Comparison of ENCODE assay signal across 12 cellular contexts in the genomic region with DNA sequence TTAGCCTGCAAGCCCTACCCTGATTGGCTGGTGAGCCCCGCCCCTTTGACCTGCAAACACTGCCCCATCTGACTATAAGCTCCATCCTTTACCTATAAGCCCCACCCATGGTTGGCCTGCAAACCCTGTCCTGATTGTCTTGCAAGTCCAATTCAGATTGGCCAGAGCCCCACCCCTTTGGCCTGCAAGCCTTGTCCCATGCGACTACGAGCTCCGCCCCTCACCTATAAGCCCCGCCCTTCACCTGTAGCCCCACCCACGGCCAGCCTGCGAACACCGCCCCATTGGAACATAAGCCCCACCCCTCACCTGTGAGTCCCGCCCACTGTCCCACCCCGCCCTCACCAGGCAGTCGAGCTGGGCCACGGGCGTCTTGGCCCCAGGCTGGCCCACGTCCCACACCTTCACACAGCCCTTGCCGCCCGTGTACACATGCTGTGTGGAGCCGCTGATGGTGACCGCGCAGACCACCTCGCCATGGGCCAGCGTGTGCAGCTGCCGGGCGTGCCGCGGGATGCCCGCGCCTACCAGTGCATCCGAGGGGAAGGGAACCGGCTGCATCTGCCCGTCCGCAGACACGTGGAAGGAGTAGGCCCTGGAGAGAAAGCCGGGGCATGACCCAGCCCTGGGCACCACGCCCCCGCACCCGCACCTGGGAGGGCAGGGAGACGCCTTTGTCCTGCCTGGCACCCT. TPM values are rescaled to one million over a fixed set of nuclear protein-coding genes. Genes with fewer than 3 reads are reported as not detected.
DNase-seq lines count a peak whose midpoint lies in the region; ATAC-seq and TF ChIP-seq lines count a peak whose summit lies in the region.
"Had no signal": no experiment of that assay in that cellular context is flagged by ENCODE, and none has a peak within 500 bp of the region (broad histone marks: within the 10 kb centered on the region; RNA-seq: fewer than 3 reads in every experiment).

No MANE protein-coding gene starts in this region.

- no peaks in the 10 kb centered on the region for H4K20me1 ChIP-seq in PC-3 (ENCODE audit: low read length)

- H3K9me3 ChIP-seq in PC-3 (ENCODE audit: low read length) (no peaks in the 10 kb centered on the region), upper lobe of right lung (no peaks in the 10 kb centered on the region), prostate gland (no peaks in the 10 kb centered on the region)
- H3K9me3 ChIP-seq: thoracic aorta had no signal

- DNase-seq in stimulated activated CD4-positive, alpha-beta T cell treated with anti-CD3 and anti-CD28 coated beads, Interleukin-12 subunit alpha, Interleukin-12 subunit beta, amount 100 ng/mL, for 48 hours (ENCODE audit: low read depth in 2 of 3, low spot score in 1 of 3): peak in 2 of 3 donors; percentile 15 to 25
- DNase-seq in stimulated activated CD4-positive, alpha-beta T cell treated with anti-CD3 and anti-CD28 coated beads, Interleukin-12 subunit alpha, Interleukin-12 subunit beta, amount 100 ng/mL, for 4 hours: no peak
- DNase-seq in PC-3 (peak; percentile 3), iPS DF 19.7 (ENCODE audit: low read depth, low spot score) (peak; percentile 84), upper lobe of right lung (no peak), AG08395 (ENCODE audit: low spot score) (no peak), prostate gland (ENCODE audit: low spot score) (no peak), NCI-H446 (lab: John Stamatoyannopoulos, UW) (no peak)
- DNase-seq: immature natural killer cell, IMR-90, NCI-H187 treated with DMSO at 0.1 percent for 48 hours had no signal

- BruUV-seq in PC-3 (replicated peaks; lab: Mats Ljungman, UMichigan): no TSS peak

- TF ChIP-seq CTCF in PC-3 (conservative IDR thresholded peaks at IDR 0.05; ENCODE audit: low read depth, low read length) (no peak), upper lobe of right lung (IDR thresholded peaks at IDR 0.05) (no peak), prostate gland (IDR thresholded peaks at IDR 0.05) (no peak)

- no peaks in the 10 kb centered on the region for H3K27me3 ChIP-seq in PC-3 (ENCODE audit: low read length)
- no peaks in the 10 kb centered on the region for H3K27me3 ChIP-seq in upper lobe of right lung
- H3K27me3 ChIP-seq in prostate gland (replicated peaks; ENCODE audit: insufficient read depth): no peaks in the 10 kb centered on the region

- ATAC-seq in PC-3 (no peak), upper lobe of right lung (peak; percentile 61)

- H3K79me2 ChIP-seq in PC-3 (ENCODE audit: low read length): no peaks in the 10 kb centered on the region

- CTCF ChIA-PET in PC-3 (lab: Charles Lee): no interaction called here

- H2AFZ ChIP-seq in PC-3 (ENCODE audit: low read length): no peak overlapping the region

- H3K27ac ChIP-seq in PC-3 (ENCODE audit: low read length) (no peak overlapping the region), upper lobe of right lung (no peak overlapping the region), prostate gland (no peak overlapping the region)
- H3K27ac ChIP-seq: thoracic aorta had no signal

- 81% methylated on average over 36 of the region's 37 CpGs for WGBS in prostate gland

- H3K36me3 ChIP-seq in PC-3 (ENCODE audit: low read depth, low read length): no peaks in the 10 kb centered on the region
- H3K36me3 ChIP-seq in upper lobe of right lung: peaks cover 37% of the 10 kb centered on the region
- no peaks in the 10 kb centered on the region for H3K36me3 ChIP-seq in prostate gland
- H3K36me3 ChIP-seq: thoracic aorta had no signal

- H3K4me2 ChIP-seq in PC-3 (ENCODE audit: low read length): no peak overlapping the region

- no peaks in the 10 kb centered on the region for H3F3A ChIP-seq in PC-3 (ENCODE audit: low read length, unreplicated experiment)

- no peaks in the 10 kb centered on the region for H3K9me2 ChIP-seq in PC-3 (replicated peaks; ENCODE audit: low read length)

- POLR2A ChIA-PET in PC-3 (lab: Charles Lee; ENCODE audit: unreplicated experiment): no interaction called here

- H3K4me3 ChIP-seq in PC-3 (ENCODE audit: low read length): no peak overlapping the region
- no peak overlapping the region for H3K4me3 ChIP-seq in upper lobe of right lung
- H3K4me3 ChIP-seq in prostate gland: no peak overlapping the region
- H3K4me3 ChIP-seq: thoracic aorta had no signal

- H3K4me1 ChIP-seq in PC-3 (ENCODE audit: insufficient read depth, low read length): no peaks in the 10 kb centered on the region
- no peaks in the 10 kb centered on the region for H3K4me1 ChIP-seq in upper lobe of right lung
- no peaks in the 10 kb centered on the region for H3K4me1 ChIP-seq in prostate gland (replicated peaks)

- H3K9ac ChIP-seq in PC-3 (ENCODE audit: low read length): no peak overlapping the region

- intact Hi-C loops in PC-3 (cut with micrococcal nuclease): no loop called here
- intact Hi-C loops in upper lobe of right lung (cut with DNase I): no loop called here
- intact Hi-C loops in prostate gland (cut with DNase I): no loop called here

- TF ChIP-seq POLR2A in prostate gland (IDR thresholded peaks at IDR 0.05): no peak

RNA-seq across cellular contexts. Expression of a gene that starts 22.9 kb away (rescaled TPM):
- total RNA-seq in PC-3 (2014; rRNA removed): 7.7 and 10.0 TPM in 2 replicates
- 58.6 TPM for total RNA-seq in upper lobe of right lung
- total RNA-seq in prostate gland: 10 to 100 TPM; 61.9 to 82.1 TPM

RNA-seq across cellular contexts. Expression of a gene that starts 28.9 kb away (rescaled TPM):
- total RNA-seq in PC-3 (2014; rRNA removed) (1.9 and 4.1 TPM in 2 replicates), upper lobe of right lung (6.7 TPM), prostate gland (1 to 10 TPM; 5.9 to 9.0 TPM)

RNA-seq across cellular contexts. Expression of a gene that starts 56.1 kb away (rescaled TPM):
- total RNA-seq in PC-3 (2014; rRNA removed) (351 and 407 TPM in 2 replicates), upper lobe of right lung (458 TPM), prostate gland (100 to 1,000 TPM; 546 to 767 TPM)

Comparison
In these comparisons a context has a peak if more than half of its experiments do, and no peak if none do; other contexts are left out.
1. DNase-seq: peak in stimulated activated CD4-positive, alpha-beta T cell treated with anti-CD3 and anti-CD28 coated beads, Interleukin-12 subunit alpha, Interleukin-12 subunit beta, amount 100 ng/mL, for 48 hours (2 of 3), PC-3 (single experiment) and iPS DF 19.7 (single experiment); none in stimulated activated CD4-positive, alpha-beta T cell treated with anti-CD3 and anti-CD28 coated beads, Interleukin-12 subunit alpha, Interleukin-12 subunit beta, amount 100 ng/mL, for 4 hours (single experiment), upper lobe of right lung (single experiment), AG08395 (single experiment), prostate gland (single experiment) and NCI-H446 (0 of 2).